In genomic region chrX:38929966-38930421, GRCh38 we compare ENCODE assay signal across 10 cellular contexts.
A peak's percentile ranks its signal among the peaks of the same experiment; 100 is the strongest.
DNase-seq lines count a peak whose midpoint lies in the region; ATAC-seq and TF ChIP-seq lines count a peak whose summit lies in the region.
"Had no signal": no experiment of that assay in that cellular context is flagged by ENCODE, and none has a peak within 500 bp of the region (broad histone marks: within the 10 kb centered on the region; RNA-seq: fewer than 3 reads in every experiment).

No MANE protein-coding gene starts in this region.

- H4K20me1 ChIP-seq in osteoblast (ENCODE audit: insufficient read depth, low read length) = no peaks in the 10 kb centered on the region

- DNase-seq in EH (ENCODE audit: low read depth) (peak; percentile 82), MG63 (peak; percentile 70), epithelial cell of esophagus (ENCODE audit: low read depth) (peak; percentile 60), osteoblast (ENCODE audit: insufficient read length, low spot score, missing footprints) (peak; percentile 62), HUDEP-2 (lab: John Stamatoyannopoulos, UW; ENCODE audit: unreplicated experiment in 76 of 76) (no peak), DMS79 treated with DMSO at 0.1 percent for 48 hours (lab: John Stamatoyannopoulos, UW) (no peak), HuH-7 (ENCODE audit: low spot score) (no peak)
- DNase-seq: activated T-cell treated with anti-CD3 and anti-CD28 coated beads, Interleukin-2, amount 50 U/mL, for 4 hours; NCI-H748 treated with DMSO at 0.1 percent for 48 hours had no signal

- no peaks in the 10 kb centered on the region for H3K27me3 ChIP-seq in MG63
- H3K27me3 ChIP-seq in osteoblast (ENCODE audit: insufficient read depth, low read length) = no peaks in the 10 kb centered on the region

- no peak overlapping the region for H2AFZ ChIP-seq in osteoblast (ENCODE audit: low read length)

- H3K27ac ChIP-seq in osteoblast (ENCODE audit: low read depth, low read length) = peak overlapping the region; percentile 18

- H3K9me3 ChIP-seq in MG63 = no peaks in the 10 kb centered on the region
- no peaks in the 10 kb centered on the region for H3K9me3 ChIP-seq in osteoblast (ENCODE audit: low read depth, low read length)

- H3K79me2 ChIP-seq in osteoblast (ENCODE audit: insufficient read depth, low read length) = no peaks in the 10 kb centered on the region

- no peak overlapping the region for H3K4me3 ChIP-seq in MG63
- H3K4me3 ChIP-seq in epithelial cell of esophagus (ENCODE audit: low read length) = no peak overlapping the region
- no peak overlapping the region for H3K4me3 ChIP-seq in osteoblast (ENCODE audit: insufficient read depth, low read length)

- TF ChIP-seq CTCF in epithelial cell of esophagus (IDR thresholded peaks at IDR 0.05; ENCODE audit: insufficient read depth, low read depth, low read length, missing control alignments) (no peak), osteoblast (IDR thresholded peaks at IDR 0.05; ENCODE audit: extremely low read depth, low read depth, low read length) (no peak)

- no peak for ATAC-seq in HG03159 (IDR thresholded peaks at IDR 0.05; ENCODE audit: unreplicated experiment)
- ATAC-seq: activated T-cell treated with anti-CD3 and anti-CD28 coated beads, Interleukin-2, amount 50 U/mL, for 4 hours had no signal

- H3K36me3 ChIP-seq in MG63 = no peaks in the 10 kb centered on the region
- H3K36me3 ChIP-seq in osteoblast (ENCODE audit: insufficient read depth, low read length) = no peaks in the 10 kb centered on the region

- no peak overlapping the region for H3K4me2 ChIP-seq in osteoblast (ENCODE audit: insufficient read depth, low read length)

- H3K4me1 ChIP-seq in osteoblast (ENCODE audit: insufficient read depth, low read length) = peaks cover 6% of the 10 kb centered on the region

Comparison
In these comparisons a context has a peak if more than half of its experiments do, and no peak if none do; other contexts are left out.
1. DNase-seq: peak in EH (single experiment), MG63 (single experiment), epithelial cell of esophagus (single experiment) and osteoblast (single experiment); none in HUDEP-2 (0 of 76), DMS79 treated with DMSO at 0.1 percent for 48 hours (single experiment) and HuH-7 (single experiment).